In genomic region chr19:49488046-49488862, GRCh38 we compare ENCODE assay signal across 8 cellular contexts. TPM values are rescaled to one million over a fixed set of nuclear protein-coding genes. Genes with fewer than 3 reads are reported as not detected.
DNase-seq lines count a peak whose midpoint lies in the region; ATAC-seq, FAIRE-seq and TF ChIP-seq lines count a peak whose summit lies in the region.

No MANE protein-coding gene starts in this region.

- no peak for TF ChIP-seq CTCF in DND-41 (IDR thresholded peaks at IDR 0.05; ENCODE audit: borderline replicate concordance, extremely low read depth, low read length, poor library complexity, severe bottlenecking)
- no peak for TF ChIP-seq CTCF in neutrophil (IDR thresholded peaks at IDR 0.05)

- peak overlapping the region; percentile 96 for H3K27ac ChIP-seq in DND-41 (ENCODE audit: low read length)
- peak overlapping the region; percentile 83 for H3K27ac ChIP-seq in ectodermal cell (ENCODE audit: insufficient read depth, low read depth, low read length, poor library complexity, severe bottlenecking)
- H3K27ac ChIP-seq in neutrophil, result peak overlapping the region; percentile 83

- H3K9ac ChIP-seq in DND-41 (ENCODE audit: low read depth, low read length), result peak overlapping the region; percentile 87

- no peaks in the 10 kb centered on the region for H3K9me3 ChIP-seq in DND-41 (ENCODE audit: insufficient read depth, low read length, severe bottlenecking)
- H3K9me3 ChIP-seq in ectodermal cell (ENCODE audit: control insufficient read depth, low read length), result no peaks in the 10 kb centered on the region
- no peaks in the 10 kb centered on the region for H3K9me3 ChIP-seq in neutrophil

- H3K4me3 ChIP-seq in DND-41 (ENCODE audit: low read depth in 1 of 2, low read length in 2 of 2) (peak overlapping the region; percentile 67 to 88; a peak in 3 of 4 replicates), ectodermal cell (ENCODE audit: insufficient read depth, low read depth, low read length) (peak overlapping the region; percentile 94), neutrophil (ENCODE audit: low read depth in 1 of 2, low read length in 1 of 2) (peak overlapping the region; percentile 84 to 86)

- ATAC-seq in DND-41 (ENCODE audit: insufficient read depth, low read depth) (no peak), HG03045 (IDR thresholded peaks at IDR 0.05; ENCODE audit: unreplicated experiment) (no peak)

- no peak for FAIRE-seq in urothelium cell line (lab: Jason Lieb, UNC)

- H3K36me3 ChIP-seq in DND-41 (ENCODE audit: insufficient read depth, low read length) (peaks cover 56% of the 10 kb centered on the region), ectodermal cell (ENCODE audit: control insufficient read depth, insufficient read depth, low read length) (peaks cover 29% of the 10 kb centered on the region), neutrophil (peaks cover 37% of the 10 kb centered on the region)

- peaks cover 41% of the 10 kb centered on the region for H4K20me1 ChIP-seq in DND-41 (ENCODE audit: insufficient read depth, low read length)

- H3K79me2 ChIP-seq in DND-41 (ENCODE audit: insufficient read depth, low read length), result peaks cover 44% of the 10 kb centered on the region

- H2AFZ ChIP-seq in DND-41 (ENCODE audit: low read depth, low read length), result no peak overlapping the region

- WGBS in ectodermal cell, 2 experiments, result 1% methylated on average over 26 of the region's 26 CpGs

- H3K27me3 ChIP-seq in DND-41 (ENCODE audit: insufficient read depth, low read length, poor library complexity), result no peaks in the 10 kb centered on the region
- H3K27me3 ChIP-seq in ectodermal cell (ENCODE audit: control insufficient read depth, insufficient read depth, low read length, poor library complexity, severe bottlenecking), result no peaks in the 10 kb centered on the region
- no peaks in the 10 kb centered on the region for H3K27me3 ChIP-seq in neutrophil

- peak overlapping the region; percentile 75 for H3K4me2 ChIP-seq in DND-41 (ENCODE audit: insufficient read depth, low read length)

- H3K4me1 ChIP-seq in DND-41 (ENCODE audit: insufficient read depth, low read length), result peaks cover 37% of the 10 kb centered on the region
- H3K4me1 ChIP-seq in ectodermal cell (ENCODE audit: control insufficient read depth, insufficient read depth, low read length), result peaks cover 9% of the 10 kb centered on the region
- H3K4me1 ChIP-seq in neutrophil (ENCODE audit: control insufficient read depth in 1 of 2, insufficient read depth in 1 of 2, low read depth in 1 of 2, low read length in 1 of 2), result peaks cover 21 to 24% of the 10 kb centered on the region in 2 experiments

- DNase-seq in DND-41, result no peak
- DNase-seq in NCI-H69 (lab: John Stamatoyannopoulos, UW), result peak; percentile 46
- no peak for DNase-seq in activated effector memory CD4-positive, alpha-beta T cell treated with Interleukin-2 at 50 U/mL for 16 hours
- DNase-seq in urothelium cell line (ENCODE audit: low spot score), result no peak
- DNase-seq in NCI-H2196 treated with DMSO at 0.1 percent for 48 hours (lab: John Stamatoyannopoulos, UW; ENCODE audit: unreplicated experiment), result no peak

RNA-seq across cellular contexts. Expression of gene RPL13A, which starts 0.8 kb away (rescaled TPM):
- 3,037 TPM for polyA plus RNA-seq in ectodermal cell (2013, experiment 1 of 4)
- 3,018 TPM for polyA plus RNA-seq in ectodermal cell (2013, experiment 2 of 4)
- polyA plus RNA-seq in ectodermal cell (2013, experiment 3 of 4), result 3,545 TPM
- 4,031 TPM for polyA plus RNA-seq in ectodermal cell (2013, experiment 4 of 4)

RNA-seq across cellular contexts. Expression of gene RPS11, which starts 8.0 kb away (rescaled TPM):
- 2,878 TPM for polyA plus RNA-seq in ectodermal cell (2013, experiment 1 of 4)
- 2,841 TPM for polyA plus RNA-seq in ectodermal cell (2013, experiment 2 of 4)
- 3,483 TPM for polyA plus RNA-seq in ectodermal cell (2013, experiment 3 of 4)
- 4,055 TPM for polyA plus RNA-seq in ectodermal cell (2013, experiment 4 of 4)

RNA-seq across cellular contexts. Expression of gene FLT3LG, which starts 14.2 kb away (rescaled TPM):
- polyA plus RNA-seq in ectodermal cell (2013, experiment 1 of 4), result 2.0 TPM
- 2.8 TPM for polyA plus RNA-seq in ectodermal cell (2013, experiment 2 of 4)
- 2.3 TPM for polyA plus RNA-seq in ectodermal cell (2013, experiment 3 of 4)
- polyA plus RNA-seq in ectodermal cell (2013, experiment 4 of 4), result 3.4 TPM

RNA-seq across cellular contexts. Expression of gene FCGRT, which starts 24.2 kb away (rescaled TPM):
- 37.8 TPM for polyA plus RNA-seq in ectodermal cell (2013, experiment 1 of 4)
- 39.4 TPM for polyA plus RNA-seq in ectodermal cell (2013, experiment 2 of 4)
- polyA plus RNA-seq in ectodermal cell (2013, experiment 3 of 4), result 31.9 TPM
- polyA plus RNA-seq in ectodermal cell (2013, experiment 4 of 4), result 34.0 TPM

RNA-seq across cellular contexts. Expression of gene ALDH16A1, which starts 35.2 kb away (rescaled TPM):
- polyA plus RNA-seq in ectodermal cell (2013, experiment 1 of 4), result 46.6 TPM
- 45.6 TPM for polyA plus RNA-seq in ectodermal cell (2013, experiment 2 of 4)
- polyA plus RNA-seq in ectodermal cell (2013, experiment 3 of 4), result 34.5 TPM
- 35.1 TPM for polyA plus RNA-seq in ectodermal cell (2013, experiment 4 of 4)
